Comparison of ENCODE assay signal across 9 cellular contexts in the genomic region with DNA sequence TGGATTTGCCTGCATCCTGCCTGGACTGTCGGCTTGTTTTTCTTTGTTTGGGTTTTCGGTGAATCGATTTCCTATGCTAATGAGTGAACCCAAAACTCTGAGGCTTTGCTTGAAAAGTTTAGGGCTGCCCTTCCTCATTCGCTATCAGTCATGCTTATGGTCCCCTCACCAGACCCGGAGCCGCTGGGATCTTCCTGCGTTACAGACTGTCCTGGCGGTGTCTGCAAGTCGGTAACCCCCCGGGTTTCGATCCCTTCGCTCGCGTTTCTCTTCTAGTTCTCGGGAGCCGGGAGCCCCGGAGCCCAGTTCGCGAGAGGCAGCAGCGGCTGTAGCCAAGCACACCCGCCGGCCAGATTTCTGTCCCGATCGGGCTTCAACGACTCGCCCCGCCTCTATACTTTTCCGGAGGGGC. TPM values are rescaled to one million over a fixed set of nuclear protein-coding genes. Genes with fewer than 3 reads are reported as not detected.
DNase-seq lines count a peak whose midpoint lies in the region; ATAC-seq and TF ChIP-seq lines count a peak whose summit lies in the region.
"Had no signal": no experiment of that assay in that cellular context is flagged by ENCODE, and none has a peak within 500 bp of the region (broad histone marks: within the 10 kb centered on the region; RNA-seq: fewer than 3 reads in every experiment).

No MANE protein-coding gene starts in this region.

- intact Hi-C loops in cardiac septum (cut with DNase I): loop anchor here (10.0 kb wide), 1 partner anchor 560 kb away; no protein-coding TSS in a partner anchor
- intact Hi-C loops in left ventricle myocardium superior (cut with micrococcal nuclease): no loop called here
- intact Hi-C loops in vagina (cut with DNase I): no loop called here
- intact Hi-C loops in PC-9 (cut with micrococcal nuclease; ENCODE audit: unreplicated experiment): no loop called here

- H3K4me1 ChIP-seq in muscle layer of duodenum (ENCODE audit: control insufficient read depth in 1 of 2, insufficient read depth in 2 of 2, low read length in 2 of 2): peaks cover 0 to 58% of the 10 kb centered on the region in 2 donors
- peaks cover 47% of the 10 kb centered on the region for H3K4me1 ChIP-seq in vagina
- no peaks in the 10 kb centered on the region for H3K4me1 ChIP-seq in PC-9 (replicated peaks; ENCODE audit: insufficient read depth)

- H3F3A ChIP-seq in PC-9 (ENCODE audit: insufficient read depth, low read depth): no peaks in the 10 kb centered on the region

- no TSS peak for BruUV-seq in PC-9 (replicated peaks; lab: Mats Ljungman, UMichigan)

- peaks cover 79% of the 10 kb centered on the region for H3K27me3 ChIP-seq in muscle layer of duodenum (ENCODE audit: low read depth, low read length)
- peaks cover 19% of the 10 kb centered on the region for H3K27me3 ChIP-seq in vagina
- H3K27me3 ChIP-seq in PC-9 (ENCODE audit: insufficient read depth, low read depth): peaks cover 13% of the 10 kb centered on the region; the same call in 1 of the 2 replicates

- H3K79me2 ChIP-seq in PC-9 (ENCODE audit: low read depth): no peaks in the 10 kb centered on the region

- TF ChIP-seq CTCF in chondrocyte (IDR thresholded peaks at IDR 0.05) (no peak), vagina (IDR thresholded peaks at IDR 0.05) (no peak), PC-9 (conservative IDR thresholded peaks at IDR 0.05) (no peak), GM10266 (IDR thresholded peaks at IDR 0.05; ENCODE audit: control insufficient read depth, insufficient read depth, low read depth, missing control alignments) (no peak)

- H3K27ac Mint-ChIP-seq in chondrocyte (ENCODE audit: unreplicated experiment): no peak overlapping the region

- no peak for ATAC-seq in left ventricle myocardium superior

- H3K36me3 ChIP-seq in muscle layer of duodenum (ENCODE audit: control insufficient read depth in 1 of 2, insufficient read depth in 2 of 2, low read length in 2 of 2) (no peaks in the 10 kb centered on the region), vagina (no peaks in the 10 kb centered on the region), PC-9 (ENCODE audit: low read depth) (no peaks in the 10 kb centered on the region)

- DNase-seq in cardiac septum (ENCODE audit: low spot score) (peak; percentile 49), left ventricle myocardium superior (no peak), chondrocyte (ENCODE audit: low spot score) (no peak), vagina (ENCODE audit: extremely low spot score in 2 of 2) (no peak), PC-9 (no peak), DMS153 (lab: John Stamatoyannopoulos, UW) (no peak), GM10266 (ENCODE audit: extremely low spot score) (no peak)
- DNase-seq: NCI-H187 treated with DMSO at 0.1 percent for 48 hours had no signal

- H3K9me3 ChIP-seq in muscle layer of duodenum (ENCODE audit: control insufficient read depth in 1 of 2, low read length in 2 of 2) (no peaks in the 10 kb centered on the region), vagina (no peaks in the 10 kb centered on the region), PC-9 (ENCODE audit: insufficient read depth, low read depth) (no peaks in the 10 kb centered on the region)

- H2AFZ ChIP-seq in PC-9: no peak overlapping the region

- no peak overlapping the region for H3K4me2 ChIP-seq in PC-9

- H3K4me3 ChIP-seq in muscle layer of duodenum (ENCODE audit: low read depth in 1 of 2, low read length in 2 of 2): peak overlapping the region; percentile 5 to 54
- H3K4me3 ChIP-seq in vagina: peak overlapping the region; percentile 14 to 54
- no peak overlapping the region for H3K4me3 ChIP-seq in PC-9

- peak overlapping the region; percentile 22 for H3K4me3 Mint-ChIP-seq in chondrocyte (ENCODE audit: unreplicated experiment)

- H3K9me2 ChIP-seq in PC-9 (ENCODE audit: insufficient read depth): no peaks in the 10 kb centered on the region

- peaks cover 3% of the 10 kb centered on the region for H3K36me3 Mint-ChIP-seq in chondrocyte (ENCODE audit: low read depth)

- H3K4me1 Mint-ChIP-seq in chondrocyte (ENCODE audit: low read depth): peaks cover 40% of the 10 kb centered on the region

- no peak overlapping the region for H3K27ac ChIP-seq in muscle layer of duodenum (ENCODE audit: low read length)
- H3K27ac ChIP-seq in vagina: peak overlapping the region; percentile 87
- H3K27ac ChIP-seq in PC-9: no peak overlapping the region

- TF ChIP-seq POLR2A in vagina (IDR thresholded peaks at IDR 0.05): no peak

- CTCF ChIA-PET in PC-9 (lab: Charles Lee): no interaction called here

- no peaks in the 10 kb centered on the region for H4K20me1 ChIP-seq in PC-9 (ENCODE audit: insufficient read depth)

- POLR2A ChIA-PET in PC-9 (lab: Charles Lee; ENCODE audit: unreplicated experiment): no interaction called here

- no peaks in the 10 kb centered on the region for H3K9me3 Mint-ChIP-seq in chondrocyte (ENCODE audit: low read depth)

- peaks cover 71% of the 10 kb centered on the region for H3K27me3 Mint-ChIP-seq in chondrocyte (ENCODE audit: low read depth)

RNA-seq across cellular contexts. Expression of gene EMX2, which starts 2.2 kb away (rescaled TPM):
- total RNA-seq in cardiac septum (0.19 TPM), left ventricle myocardium superior (0.42 TPM), chondrocyte (4.7 TPM in 1 of 3 replicates, not detected in the others), vagina (0.74 TPM), PC-9 (2021) (not detected in 2 replicates)
